8 cellular contexts compared by ENCODE assay signal in the genomic region with DNA sequence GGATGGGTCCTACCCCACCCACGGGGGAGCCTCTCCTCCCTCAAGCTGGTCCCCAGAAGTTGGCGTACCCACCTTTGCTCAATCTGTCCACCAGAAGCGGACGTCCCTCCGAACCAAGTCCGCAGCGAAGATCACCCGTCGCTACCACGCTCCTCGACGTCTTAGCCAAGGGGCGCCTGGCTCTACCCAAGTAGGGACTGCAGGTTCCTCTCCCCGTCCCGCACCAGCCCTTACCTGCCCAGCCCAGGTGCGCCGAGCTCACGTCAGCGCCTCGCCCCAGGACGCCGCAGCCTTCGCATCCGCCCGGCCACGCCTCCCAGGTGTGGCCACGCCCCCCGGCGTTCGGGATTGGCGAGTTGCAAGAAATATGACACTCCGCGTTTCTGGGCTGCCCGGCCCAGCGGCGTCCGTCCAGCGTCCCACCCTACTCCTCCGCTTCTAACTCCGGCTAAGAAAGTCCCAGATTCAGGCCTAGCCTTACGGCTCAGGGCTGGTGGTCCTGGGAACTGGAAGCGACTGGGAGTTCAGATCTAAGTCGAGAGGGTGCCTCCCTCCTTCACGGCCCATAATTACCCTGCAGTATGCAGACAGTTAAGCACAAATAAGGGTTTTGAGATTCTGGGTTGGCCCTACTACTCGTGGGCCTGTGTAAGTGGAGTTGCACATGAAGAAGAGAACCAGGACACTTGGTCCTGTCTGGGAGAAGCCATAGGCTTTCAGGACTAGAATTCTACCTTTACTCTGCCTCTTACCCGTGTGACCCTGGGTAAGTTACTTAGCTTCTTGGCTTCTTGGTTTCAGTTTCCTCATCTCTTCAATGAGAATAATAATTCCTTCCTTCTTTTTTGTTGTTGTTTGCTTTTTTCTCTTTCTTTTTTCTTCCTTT. TPM values are rescaled to one million over a fixed set of nuclear protein-coding genes. Genes with fewer than 3 reads are reported as not detected.
A peak's percentile ranks its signal among the peaks of the same experiment; 100 is the strongest.
DNase-seq lines count a peak whose midpoint lies in the region; ATAC-seq and TF ChIP-seq lines count a peak whose summit lies in the region.

Gene IRF6 (minus strand): TSS at position 268 of the 886 bp plus-strand sequence. CDS start 4,729 bp downstream, outside the sequence.

- peak; percentile 83 for ATAC-seq in HG03342 (IDR thresholded peaks at IDR 0.05; ENCODE audit: unreplicated experiment)

- peak within 1 kb of the TSS; percentile 79 for H3K27ac Mint-ChIP-seq in activated naive CD4-positive, alpha-beta T cell treated with anti-CD3 and anti-CD28 coated beads, Interleukin-2, amount 50 U/mL, for 24 hours

- BruUV-seq in OCI-LY7 (replicated peaks; lab: Mats Ljungman, UMichigan) = no TSS peak

- H3K9ac ChIP-seq in trophoblast cell (ENCODE audit: low read length) = peak within 1 kb of the TSS; percentile 77

- H3K36me3 Mint-ChIP-seq in activated naive CD4-positive, alpha-beta T cell treated with anti-CD3 and anti-CD28 coated beads, Interleukin-2, amount 50 U/mL, for 24 hours = no peaks in the 10 kb centered on the region

- H2AK5ac ChIP-seq in trophoblast cell (ENCODE audit: low read length) = peak within 1 kb of the TSS; percentile 60

- H3K79me2 ChIP-seq in OCI-LY7 (ENCODE audit: insufficient read depth, low read depth, low read length) = no peaks in the 10 kb centered on the region
- peaks cover 14% of the 10 kb centered on the region for H3K79me2 ChIP-seq in trophoblast cell (ENCODE audit: control insufficient read depth, insufficient read depth, low read length, poor library complexity)

- peak within 1 kb of the TSS; percentile 39 for H2BK120ac ChIP-seq in trophoblast cell (ENCODE audit: insufficient read depth, low read length, poor library complexity)

- no peak within 1 kb of the TSS for H4K12ac ChIP-seq in trophoblast cell (ENCODE audit: low read depth, low read length)

- intact Hi-C loops in OCI-LY7 (cut with micrococcal nuclease; ENCODE audit: unreplicated experiment) = no loop called here
- intact Hi-C loops in head of caudate nucleus (cut with DNase I) = no loop called here

- no peaks in the 10 kb centered on the region for H3K9me3 ChIP-seq in OCI-LY7 (ENCODE audit: low read length)
- no peaks in the 10 kb centered on the region for H3K9me3 ChIP-seq in trophoblast cell (ENCODE audit: insufficient read depth, low read depth, low read length)

- H2AFZ ChIP-seq in OCI-LY7 (ENCODE audit: low read length) = no peak within 1 kb of the TSS
- peak within 1 kb of the TSS; percentile 38 for H2AFZ ChIP-seq in trophoblast cell (ENCODE audit: insufficient read depth, low read length, poor library complexity)

- peak within 1 kb of the TSS; percentile 85 for H3K4me3 Mint-ChIP-seq in activated naive CD4-positive, alpha-beta T cell treated with anti-CD3 and anti-CD28 coated beads, Interleukin-2, amount 50 U/mL, for 24 hours

- H3K18ac ChIP-seq in trophoblast cell (ENCODE audit: low read length) = peak within 1 kb of the TSS; percentile 84

- peak; percentile 85 to 90 (median 87) for DNase-seq in NCI-H1417 (lab: John Stamatoyannopoulos, UW)
- DNase-seq in NCI-H1417 treated with DMSO at 0.1 percent for 48 hours (lab: John Stamatoyannopoulos, UW) = no peak
- DNase-seq in OCI-LY7 (ENCODE audit: low spot score) = no peak
- DNase-seq in head of caudate nucleus = peak in 26 of 42 donors; percentile 9 to 69 (median 32)
- peak; percentile 97 to 99 for DNase-seq in trophoblast cell
- peak; percentile 95 for DNase-seq in ureter (ENCODE audit: low spot score)

- no peaks in the 10 kb centered on the region for H4K20me1 ChIP-seq in OCI-LY7 (ENCODE audit: insufficient read depth, low read length)

- peaks cover 9% of the 10 kb centered on the region for H3K79me1 ChIP-seq in trophoblast cell (ENCODE audit: low read length)

- no peaks in the 10 kb centered on the region for H3K4me1 ChIP-seq in OCI-LY7 (ENCODE audit: insufficient read depth, low read length, poor library complexity, severe bottlenecking)
- H3K4me1 ChIP-seq in trophoblast cell (ENCODE audit: control insufficient read depth in 1 of 2, insufficient read depth in 2 of 2, low read length in 2 of 2) = peaks cover 22 to 29% of the 10 kb centered on the region in 2 experiments

- H3K36me3 ChIP-seq in OCI-LY7 (ENCODE audit: insufficient read depth, low read length) = no peaks in the 10 kb centered on the region
- H3K36me3 ChIP-seq in trophoblast cell (ENCODE audit: control insufficient read depth in 1 of 2, insufficient read depth in 2 of 2, low read length in 2 of 2) = no peaks in the 10 kb centered on the region

- no peak for TF ChIP-seq CTCF in OCI-LY7 (conservative IDR thresholded peaks at IDR 0.05; ENCODE audit: low read length)

- POLR2A ChIA-PET in OCI-LY7 (lab: Charles Lee) = interaction anchor here (0.7 to 3.1 kb wide), 3 partner anchors 9 to 320 kb away, joined by 5 to 23 read pairs (median 6); no protein-coding TSS in a partner anchor

- H3K4me3 ChIP-seq in OCI-LY7 (ENCODE audit: low read depth, low read length, poor library complexity, severe bottlenecking) = no peak within 1 kb of the TSS
- H3K4me3 ChIP-seq in trophoblast cell (ENCODE audit: low read depth, low read length) = peak within 1 kb of the TSS; percentile 93

- H3K4me1 Mint-ChIP-seq in activated naive CD4-positive, alpha-beta T cell treated with anti-CD3 and anti-CD28 coated beads, Interleukin-2, amount 50 U/mL, for 24 hours = peaks cover 7% of the 10 kb centered on the region

- peak within 1 kb of the TSS; percentile 25; the same call in 1 of the 2 replicates for H3K4me2 ChIP-seq in OCI-LY7 (ENCODE audit: low read length)
- peak within 1 kb of the TSS; percentile 78 for H3K4me2 ChIP-seq in trophoblast cell (ENCODE audit: low read length)

- CTCF ChIA-PET in OCI-LY7 (lab: Charles Lee; ENCODE audit: unreplicated experiment) = interaction anchor here (0.5 kb wide), 1 partner anchor 789 kb away, joined by 3 read pairs; no protein-coding TSS in a partner anchor

- H2BK12ac ChIP-seq in trophoblast cell (ENCODE audit: low read length) = peak within 1 kb of the TSS; percentile 25

- WGBS in trophoblast cell (ENCODE audit: extremely low coverage, insufficient coverage, insufficient read length) = no CpG with 5 or more reads among the region's 46 CpGs

- H3K27ac ChIP-seq in OCI-LY7 (ENCODE audit: low read depth, low read length, poor library complexity, severe bottlenecking) (no peak within 1 kb of the TSS), trophoblast cell (ENCODE audit: low read depth, low read length) (peak within 1 kb of the TSS; percentile 58)

- H3K14ac ChIP-seq in trophoblast cell (ENCODE audit: low read length) = peak within 1 kb of the TSS; percentile 59

- H3K4ac ChIP-seq in trophoblast cell (ENCODE audit: low read depth, low read length) = peak within 1 kb of the TSS; percentile 63

- no peaks in the 10 kb centered on the region for H3K27me3 Mint-ChIP-seq in activated naive CD4-positive, alpha-beta T cell treated with anti-CD3 and anti-CD28 coated beads, Interleukin-2, amount 50 U/mL, for 24 hours

- H3K9me3 Mint-ChIP-seq in activated naive CD4-positive, alpha-beta T cell treated with anti-CD3 and anti-CD28 coated beads, Interleukin-2, amount 50 U/mL, for 24 hours = no peaks in the 10 kb centered on the region

- peak within 1 kb of the TSS; percentile 43 for H4K8ac ChIP-seq in trophoblast cell (ENCODE audit: low read depth, low read length)

- no peaks in the 10 kb centered on the region for H3K9me2 ChIP-seq in OCI-LY7 (ENCODE audit: insufficient read depth, low read length)

- H4K91ac ChIP-seq in trophoblast cell (ENCODE audit: low read depth, low read length) = peak within 1 kb of the TSS; percentile 59

- no peaks in the 10 kb centered on the region for H3K27me3 ChIP-seq in trophoblast cell (ENCODE audit: insufficient read depth, low read length)

- H2BK5ac ChIP-seq in trophoblast cell (ENCODE audit: low read depth, low read length, poor library complexity) = peak within 1 kb of the TSS; percentile 3

- no peak within 1 kb of the TSS for H3K23ac ChIP-seq in trophoblast cell (ENCODE audit: low read length)

RNA-seq across cellular contexts. Expression of gene IRF6, which starts in this region (rescaled TPM):
- not detected in 2 replicates for total RNA-seq in OCI-LY7 (2014; rRNA removed; shearing (Covaris generic))
- total RNA-seq in OCI-LY7 (2022) (not detected in 2 replicates), ureter (102 TPM)
- 15.9 and 17.9 TPM in 2 replicates for polyA plus RNA-seq in trophoblast cell (2013)

Comparison
In these comparisons a context has a peak if more than half of its experiments do, and no peak if none do; other contexts are left out.
1. RNA of gene IRF6 (total RNA-seq): 102 TPM in ureter (single experiment); not detected in OCI-LY7; every median in the first group is over 10 times any median in the second.
2. DNase-seq: peak in NCI-H1417 (3 of 3), head of caudate nucleus (26 of 42), trophoblast cell (2 of 2) and ureter (single experiment); none in NCI-H1417 treated with DMSO at 0.1 percent for 48 hours (single experiment) and OCI-LY7 (single experiment).